Comparison of ENCODE assay signal across 11 cellular contexts in the genomic region with DNA sequence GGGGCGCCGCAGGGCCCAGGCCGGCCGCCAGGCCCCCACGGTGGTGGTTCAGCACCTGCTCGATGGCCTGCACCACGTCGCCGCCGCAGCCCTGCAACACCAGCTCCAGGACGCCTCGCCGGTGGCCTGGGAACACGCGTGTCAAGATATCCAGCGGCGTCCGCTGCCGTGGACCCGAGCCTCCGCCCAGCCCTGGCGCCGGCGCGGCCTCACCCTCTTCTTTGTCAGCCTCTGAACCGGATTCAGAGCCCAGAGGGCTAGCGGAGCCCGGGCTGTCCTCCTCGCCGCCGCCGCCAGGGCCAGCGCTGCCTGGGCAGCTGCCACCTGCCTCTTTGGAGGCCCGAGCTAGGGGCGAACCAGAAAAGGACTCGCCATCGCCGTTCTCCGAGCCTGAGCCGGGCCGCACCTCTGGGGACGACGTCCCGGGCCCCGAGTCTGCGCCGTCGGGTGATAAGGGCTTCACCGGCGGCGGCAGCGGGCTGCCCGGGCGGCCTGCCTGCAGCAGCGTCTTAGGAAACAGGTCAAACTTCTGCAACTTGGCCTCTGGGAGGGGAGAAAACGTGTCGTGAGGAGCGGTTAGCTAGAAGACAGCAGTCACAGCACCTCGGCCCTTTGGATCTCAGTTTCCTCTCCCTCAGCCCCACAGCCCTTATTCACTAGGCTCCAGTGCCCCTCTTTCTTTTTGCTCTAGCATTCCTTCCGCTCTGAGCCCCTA. TPM values are rescaled to one million over a fixed set of nuclear protein-coding genes. Genes with fewer than 3 reads are reported as not detected.
DNase-seq lines count a peak whose midpoint lies in the region; ATAC-seq and TF ChIP-seq lines count a peak whose summit lies in the region.
"Had no signal": no experiment of that assay in that cellular context is flagged by ENCODE, and none has a peak within 500 bp of the region (broad histone marks: within the 10 kb centered on the region; RNA-seq: fewer than 3 reads in every experiment).

No MANE protein-coding gene starts in this region.

- CTCF ChIA-PET in WTC11 (lab: Charles Lee) = interaction anchor here (0.7 to 1.2 kb wide), 3 partner anchors 11 to 245 kb away, joined by 3 to 6 read pairs (median 3); no protein-coding TSS in a partner anchor

- intact Hi-C loops in activated CD4-positive, alpha-beta T cell treated with anti-CD3 and anti-CD28 coated beads, Interleukin-2, amount 10 ng/mL, durations not matched to agents 24 days and 14 days (cut with micrococcal nuclease) = no loop called here

- TF ChIP-seq CTCF in WTC11 (IDR thresholded peaks at IDR 0.05) = no peak

- peaks cover 75% of the 10 kb centered on the region for H3K27me3 Mint-ChIP-seq in activated CD4-positive, alpha-beta T cell treated with anti-CD3 and anti-CD28 coated beads, Interleukin-2, amount 10 ng/mL, durations not matched to agents 24 days and 14 days
- H3K27me3 Mint-ChIP-seq in WTC11 (ENCODE audit: low read depth) = peaks cover 97% of the 10 kb centered on the region

- peak; percentile 2; the same call in 1 of the 2 replicates for ATAC-seq in WTC11
- ATAC-seq in stimulated activated effector memory CD8-positive, alpha-beta T cell treated with anti-CD3 and anti-CD28 coated beads, Interleukin-12 subunit alpha, Interleukin-12 subunit beta, amount 100 ng/mL, for 72 hours = no peak

- peaks cover 19% of the 10 kb centered on the region for H3K36me3 Mint-ChIP-seq in activated CD4-positive, alpha-beta T cell treated with anti-CD3 and anti-CD28 coated beads, Interleukin-2, amount 10 ng/mL, durations not matched to agents 24 days and 14 days (ENCODE audit: low read depth)
- H3K36me3 Mint-ChIP-seq in WTC11 = peaks cover 9% of the 10 kb centered on the region; the same call in 1 of the 2 replicates
- H3K36me3 Mint-ChIP-seq in stimulated activated effector memory CD8-positive, alpha-beta T cell treated with anti-CD3 and anti-CD28 coated beads, Interleukin-12 subunit alpha, Interleukin-12 subunit beta, amount 100 ng/mL, for 72 hours = peaks cover 26% of the 10 kb centered on the region

- H3K9me3 Mint-ChIP-seq in activated CD4-positive, alpha-beta T cell treated with anti-CD3 and anti-CD28 coated beads, Interleukin-2, amount 10 ng/mL, durations not matched to agents 24 days and 14 days = peaks cover 15% of the 10 kb centered on the region
- H3K9me3 Mint-ChIP-seq in WTC11 = no peaks in the 10 kb centered on the region
- no peaks in the 10 kb centered on the region for H3K9me3 Mint-ChIP-seq in stimulated activated effector memory CD8-positive, alpha-beta T cell treated with anti-CD3 and anti-CD28 coated beads, Interleukin-12 subunit alpha, Interleukin-12 subunit beta, amount 100 ng/mL, for 72 hours

- peak overlapping the region; percentile 83 for H3K27ac Mint-ChIP-seq in activated CD4-positive, alpha-beta T cell treated with anti-CD3 and anti-CD28 coated beads, Interleukin-2, amount 10 ng/mL, durations not matched to agents 24 days and 14 days
- H3K27ac Mint-ChIP-seq in WTC11 = no peak overlapping the region
- H3K27ac Mint-ChIP-seq in stimulated activated effector memory CD8-positive, alpha-beta T cell treated with anti-CD3 and anti-CD28 coated beads, Interleukin-12 subunit alpha, Interleukin-12 subunit beta, amount 100 ng/mL, for 72 hours = no peak overlapping the region

- DNase-seq in activated CD4-positive, alpha-beta T cell treated with anti-CD3 and anti-CD28 coated beads, Interleukin-2, amount 10 ng/mL, durations not matched to agents 24 days and 14 days = peak; percentile 57
- no peak for DNase-seq in activated CD4-positive, alpha-beta T cell treated with anti-CD3 and anti-CD28 coated beads, Interleukin-2, amount 50 U/mL, for 1 hour
- peak; percentile 54 for DNase-seq in WTC11 (ENCODE audit: low spot score)
- DNase-seq in islet precursor cell = peak; percentile 77
- peak in 1 of 2 donors; percentile 53 for DNase-seq in stimulated activated effector memory CD8-positive, alpha-beta T cell treated with anti-CD3 and anti-CD28 coated beads, Interleukin-12 subunit alpha, Interleukin-12 subunit beta, amount 100 ng/mL, for 72 hours (ENCODE audit: low spot score in 2 of 2)
- no peak for DNase-seq in DMS 273 treated with DMSO at 0.1 percent for 48 hours (lab: John Stamatoyannopoulos, UW)
- DNase-seq in MV-4-11 (lab: John Stamatoyannopoulos, UW) = no peak
- no peak for DNase-seq in NCI-H526 treated with DMSO at 0.1 percent for 48 hours (lab: John Stamatoyannopoulos, UW)
- DNase-seq: ACHN, activated gamma-delta T cell, ovary had no signal

- no peak overlapping the region for H3K4me3 Mint-ChIP-seq in activated CD4-positive, alpha-beta T cell treated with anti-CD3 and anti-CD28 coated beads, Interleukin-2, amount 10 ng/mL, durations not matched to agents 24 days and 14 days
- H3K4me3 Mint-ChIP-seq in WTC11 = peak overlapping the region; percentile 6; the same call in 1 of the 2 replicates
- H3K4me3 Mint-ChIP-seq in stimulated activated effector memory CD8-positive, alpha-beta T cell treated with anti-CD3 and anti-CD28 coated beads, Interleukin-12 subunit alpha, Interleukin-12 subunit beta, amount 100 ng/mL, for 72 hours = peak overlapping the region; percentile 40

- POLR2A ChIA-PET in WTC11 (lab: Charles Lee) = no interaction called here

- peaks cover 29% of the 10 kb centered on the region for H3K4me1 Mint-ChIP-seq in activated CD4-positive, alpha-beta T cell treated with anti-CD3 and anti-CD28 coated beads, Interleukin-2, amount 10 ng/mL, durations not matched to agents 24 days and 14 days
- H3K4me1 Mint-ChIP-seq in WTC11 = peaks cover 59% of the 10 kb centered on the region
- peaks cover 64% of the 10 kb centered on the region for H3K4me1 Mint-ChIP-seq in stimulated activated effector memory CD8-positive, alpha-beta T cell treated with anti-CD3 and anti-CD28 coated beads, Interleukin-12 subunit alpha, Interleukin-12 subunit beta, amount 100 ng/mL, for 72 hours

TF ChIP-seq in WTC11, 78 proteins besides CTCF, POLR2A, EP300 and RAD21:
- TF ChIP-seq, protein P1, sequence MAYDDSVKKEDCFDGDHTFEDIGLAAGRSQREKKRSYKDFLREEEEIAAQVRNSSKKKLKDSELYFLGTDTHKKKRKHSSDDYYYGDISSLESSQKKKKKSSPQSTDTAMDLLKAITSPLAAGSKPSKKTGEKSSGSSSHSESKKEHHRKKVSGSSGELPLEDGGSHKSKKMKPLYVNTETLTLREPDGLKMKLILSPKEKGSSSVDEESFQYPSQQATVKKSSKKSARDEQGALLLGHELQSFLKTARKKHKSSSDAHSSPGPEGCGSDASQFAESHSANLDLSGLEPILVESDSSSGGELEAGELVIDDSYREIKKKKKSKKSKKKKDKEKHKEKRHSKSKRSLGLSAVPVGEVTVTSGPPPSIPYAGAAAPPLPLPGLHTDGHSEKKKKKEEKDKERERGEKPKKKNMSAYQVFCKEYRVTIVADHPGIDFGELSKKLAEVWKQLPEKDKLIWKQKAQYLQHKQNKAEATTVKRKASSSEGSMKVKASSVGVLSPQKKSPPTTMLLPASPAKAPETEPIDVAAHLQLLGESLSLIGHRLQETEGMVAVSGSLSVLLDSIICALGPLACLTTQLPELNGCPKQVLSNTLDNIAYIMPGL (CRISPR knock-in tag; IDR thresholded peaks at IDR 0.05) = 0 out of 2 replicates have a peak, but pooled peaks have one; percentile 15
- TF ChIP-seq HMGA2 (CRISPR knock-in tag; IDR thresholded peaks at IDR 0.05) = no peak
- TF ChIP-seq, protein P2, sequence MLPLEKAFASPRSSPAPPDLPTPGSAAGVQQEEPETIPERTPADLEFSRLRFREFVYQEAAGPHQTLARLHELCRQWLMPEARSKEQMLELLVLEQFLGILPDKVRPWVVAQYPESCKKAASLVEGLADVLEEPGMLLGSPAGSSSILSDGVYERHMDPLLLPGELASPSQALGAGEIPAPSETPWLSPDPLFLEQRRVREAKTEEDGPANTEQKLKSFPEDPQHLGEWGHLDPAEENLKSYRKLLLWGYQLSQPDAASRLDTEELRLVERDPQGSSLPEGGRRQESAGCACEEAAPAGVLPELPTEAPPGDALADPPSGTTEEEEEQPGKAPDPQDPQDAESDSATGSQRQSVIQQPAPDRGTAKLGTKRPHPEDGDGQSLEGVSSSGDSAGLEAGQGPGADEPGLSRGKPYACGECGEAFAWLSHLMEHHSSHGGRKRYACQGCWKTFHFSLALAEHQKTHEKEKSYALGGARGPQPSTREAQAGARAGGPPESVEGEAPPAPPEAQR (CRISPR knock-in tag; IDR thresholded peaks at IDR 0.05) = no peak

RNA-seq across cellular contexts. Expression of a gene that starts 3.9 kb away (rescaled TPM):
- total RNA-seq in activated CD4-positive, alpha-beta T cell treated with anti-CD3 and anti-CD28 coated beads, Interleukin-2, amount 10 ng/mL, durations not matched to agents 24 days and 14 days = not detected in 2 replicates
- total RNA-seq in WTC11 (2021) = not detected in 3 replicates

Comparison
In these comparisons a context has a peak if more than half of its experiments do, and no peak if none do; other contexts are left out.
1. DNase-seq: peak in activated CD4-positive, alpha-beta T cell treated with anti-CD3 and anti-CD28 coated beads, Interleukin-2, amount 10 ng/mL, durations not matched to agents 24 days and 14 days (single experiment), WTC11 (single experiment) and islet precursor cell (single experiment); none in activated CD4-positive, alpha-beta T cell treated with anti-CD3 and anti-CD28 coated beads, Interleukin-2, amount 50 U/mL, for 1 hour (single experiment), DMS 273 treated with DMSO at 0.1 percent for 48 hours (single experiment), MV-4-11 (single experiment) and NCI-H526 treated with DMSO at 0.1 percent for 48 hours (single experiment).